13 cellular contexts compared by ENCODE assay signal in the genomic region with DNA sequence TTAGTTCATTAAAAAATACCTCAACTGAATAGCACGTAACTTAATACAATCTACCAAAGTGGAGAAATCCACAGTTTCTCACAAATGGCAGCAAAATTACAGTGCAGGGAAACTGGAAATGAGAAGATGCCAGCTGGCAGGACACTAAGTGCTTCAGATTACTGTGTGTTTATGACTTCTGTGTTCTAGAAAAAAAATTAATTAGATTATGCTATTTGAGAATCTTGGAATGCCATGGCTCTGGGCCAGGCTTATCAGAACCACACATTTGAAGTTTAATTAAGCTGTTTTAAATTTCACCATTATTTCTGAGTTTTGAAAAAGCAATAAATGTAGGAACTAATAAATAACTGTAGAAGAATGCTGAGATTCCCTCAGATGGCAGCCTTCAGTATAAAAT.
DNase-seq lines count a peak whose midpoint lies in the region; ATAC-seq and TF ChIP-seq lines count a peak whose summit lies in the region.
"Had no signal": no experiment of that assay in that cellular context is flagged by ENCODE, and none has a peak within 500 bp of the region (broad histone marks: within the 10 kb centered on the region; RNA-seq: fewer than 3 reads in every experiment).

No MANE protein-coding gene starts in this region.

- intact Hi-C loops in Panc1 (cut with micrococcal nuclease; ENCODE audit: unreplicated experiment) = no loop called here
- intact Hi-C loops in spleen (cut with DNase I; ENCODE audit: low total_unique reads) = no loop called here

- TF ChIP-seq EP300 in Ishikawa (IDR thresholded peaks at IDR 0.05; ENCODE audit: borderline replicate concordance) = no peak

- DNase-seq in Panc1 (ENCODE audit: low read depth, low spot score) (no peak), left kidney (ENCODE audit: low read depth, low spot score) (peak; percentile 10), AML-193 (lab: John Stamatoyannopoulos, UW) (no peak), superior temporal gyrus (ENCODE audit: extremely low spot score) (no peak), spleen (no peak)
- DNase-seq: CD4-positive, alpha-beta memory T cell; DMS153; DMS79; GF-D8; H9 had no signal

- TF ChIP-seq POLR2A in spleen (IDR thresholded peaks at IDR 0.05) = no peak

- H3K27ac ChIP-seq in Panc1 (ENCODE audit: low read length) (peak overlapping the region; percentile 21; the same call in 1 of the 2 replicates), spleen (no peak overlapping the region)
- H3K27ac ChIP-seq: BLaER1 had no signal

- POLR2A ChIA-PET in Panc1 (lab: Charles Lee) = no interaction called here

- H3K4me1 ChIP-seq in Panc1 (ENCODE audit: control insufficient read depth, insufficient read depth, low read length) (peaks cover 16% of the 10 kb centered on the region), spleen (no peaks in the 10 kb centered on the region)

- no TSS peak for BruUV-seq in Panc1 (replicated peaks; lab: Mats Ljungman, UMichigan)

- CTCF ChIA-PET in Panc1 (lab: Charles Lee) = no interaction called here

- TF ChIP-seq RAD21 in Ishikawa (IDR thresholded peaks at IDR 0.05; ENCODE audit: low read depth) = no peak

- WGBS in spleen, 5 donors = 85 to 94% (median 88%) methylated on average over 1 of the region's 1 CpG

- H3K4me3 ChIP-seq in Panc1 (ENCODE audit: low read depth in 2 of 2, low read length in 2 of 2) (no peak overlapping the region), spleen (no peak overlapping the region)
- H3K4me3 ChIP-seq: BLaER1, GM12878 had no signal

- TF ChIP-seq CTCF in Panc1 (IDR thresholded peaks at IDR 0.05) (no peak), spleen (IDR thresholded peaks at IDR 0.05 in 8 of 11, conservative IDR thresholded peaks at IDR 0.05 in 3 of 11) (no peak)

- no peaks in the 10 kb centered on the region for H3K36me3 ChIP-seq in Panc1 (ENCODE audit: control insufficient read depth, insufficient read depth, low read length)
- H3K36me3 ChIP-seq in spleen = no peaks in the 10 kb centered on the region
- H3K36me3 ChIP-seq: BLaER1 had no signal

- H3K9me3 ChIP-seq in Panc1 (ENCODE audit: control insufficient read depth, insufficient read depth, low read depth, low read length) = no peaks in the 10 kb centered on the region; the same call in 1 of the 2 replicates
- no peaks in the 10 kb centered on the region for H3K9me3 ChIP-seq in spleen
- H3K9me3 ChIP-seq: BLaER1 had no signal

- H3K27me3 ChIP-seq in Panc1 (ENCODE audit: control insufficient read depth, insufficient read depth, low read length) (no peaks in the 10 kb centered on the region), spleen (replicated peaks in 1 of 7) (no peaks in the 10 kb centered on the region)
- H3K27me3 ChIP-seq: BLaER1 had no signal

- no peak for ATAC-seq in Panc1
- ATAC-seq: GM12878 had no signal

- in situ Hi-C loops in Panc1 (cut with HindIII; ENCODE audit: low pct_unique_long_range_greater_than_20kb, low sequenced_read_pairs) = no loop called here

TF ChIP-seq in Ishikawa, 13 proteins besides CTCF, POLR2A, EP300 and RAD21:
- TF ChIP-seq EGR1 (IDR thresholded peaks at IDR 0.05) (no peak), NFIC (IDR thresholded peaks at IDR 0.05) (peak; percentile 64), TEAD4 (IDR thresholded peaks at IDR 0.05) (peak; percentile 55; the same call in 1 of the 2 replicates), TCF12 (IDR thresholded peaks at IDR 0.05; ENCODE audit: low read depth) (peak; percentile 64), ZBTB7A (IDR thresholded peaks at IDR 0.05; ENCODE audit: low read depth) (no peak), TAF1 (IDR thresholded peaks at IDR 0.05; ENCODE audit: low read depth) (no peak), CEBPB (IDR thresholded peaks at IDR 0.05) (no peak), FOXM1 (IDR thresholded peaks at IDR 0.05; ENCODE audit: borderline replicate concordance, low read depth) (no peak), USF1 (IDR thresholded peaks at IDR 0.05) (no peak), YY1 (IDR thresholded peaks at IDR 0.05; ENCODE audit: low read depth) (no peak), CREB1 (IDR thresholded peaks at IDR 0.05; ENCODE audit: low read depth) (no peak)
- TF ChIP-seq, protein P1, sequence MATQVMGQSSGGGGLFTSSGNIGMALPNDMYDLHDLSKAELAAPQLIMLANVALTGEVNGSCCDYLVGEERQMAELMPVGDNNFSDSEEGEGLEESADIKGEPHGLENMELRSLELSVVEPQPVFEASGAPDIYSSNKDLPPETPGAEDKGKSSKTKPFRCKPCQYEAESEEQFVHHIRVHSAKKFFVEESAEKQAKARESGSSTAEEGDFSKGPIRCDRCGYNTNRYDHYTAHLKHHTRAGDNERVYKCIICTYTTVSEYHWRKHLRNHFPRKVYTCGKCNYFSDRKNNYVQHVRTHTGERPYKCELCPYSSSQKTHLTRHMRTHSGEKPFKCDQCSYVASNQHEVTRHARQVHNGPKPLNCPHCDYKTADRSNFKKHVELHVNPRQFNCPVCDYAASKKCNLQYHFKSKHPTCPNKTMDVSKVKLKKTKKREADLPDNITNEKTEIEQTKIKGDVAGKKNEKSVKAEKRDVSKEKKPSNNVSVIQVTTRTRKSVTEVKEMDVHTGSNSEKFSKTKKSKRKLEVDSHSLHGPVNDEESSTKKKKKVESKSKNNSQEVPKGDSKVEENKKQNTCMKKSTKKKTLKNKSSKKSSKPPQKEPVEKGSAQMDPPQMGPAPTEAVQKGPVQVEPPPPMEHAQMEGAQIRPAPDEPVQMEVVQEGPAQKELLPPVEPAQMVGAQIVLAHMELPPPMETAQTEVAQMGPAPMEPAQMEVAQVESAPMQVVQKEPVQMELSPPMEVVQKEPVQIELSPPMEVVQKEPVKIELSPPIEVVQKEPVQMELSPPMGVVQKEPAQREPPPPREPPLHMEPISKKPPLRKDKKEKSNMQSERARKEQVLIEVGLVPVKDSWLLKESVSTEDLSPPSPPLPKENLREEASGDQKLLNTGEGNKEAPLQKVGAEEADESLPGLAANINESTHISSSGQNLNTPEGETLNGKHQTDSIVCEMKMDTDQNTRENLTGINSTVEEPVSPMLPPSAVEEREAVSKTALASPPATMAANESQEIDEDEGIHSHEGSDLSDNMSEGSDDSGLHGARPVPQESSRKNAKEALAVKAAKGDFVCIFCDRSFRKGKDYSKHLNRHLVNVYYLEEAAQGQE (IDR thresholded peaks at IDR 0.05; ENCODE audit: low read depth) = no peak
- TF ChIP-seq, protein P2, sequence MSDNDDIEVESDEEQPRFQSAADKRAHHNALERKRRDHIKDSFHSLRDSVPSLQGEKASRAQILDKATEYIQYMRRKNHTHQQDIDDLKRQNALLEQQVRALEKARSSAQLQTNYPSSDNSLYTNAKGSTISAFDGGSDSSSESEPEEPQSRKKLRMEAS (IDR thresholded peaks at IDR 0.05) = no peak
